ENCODE assay signal across 1 cellular context in the genomic region with DNA sequence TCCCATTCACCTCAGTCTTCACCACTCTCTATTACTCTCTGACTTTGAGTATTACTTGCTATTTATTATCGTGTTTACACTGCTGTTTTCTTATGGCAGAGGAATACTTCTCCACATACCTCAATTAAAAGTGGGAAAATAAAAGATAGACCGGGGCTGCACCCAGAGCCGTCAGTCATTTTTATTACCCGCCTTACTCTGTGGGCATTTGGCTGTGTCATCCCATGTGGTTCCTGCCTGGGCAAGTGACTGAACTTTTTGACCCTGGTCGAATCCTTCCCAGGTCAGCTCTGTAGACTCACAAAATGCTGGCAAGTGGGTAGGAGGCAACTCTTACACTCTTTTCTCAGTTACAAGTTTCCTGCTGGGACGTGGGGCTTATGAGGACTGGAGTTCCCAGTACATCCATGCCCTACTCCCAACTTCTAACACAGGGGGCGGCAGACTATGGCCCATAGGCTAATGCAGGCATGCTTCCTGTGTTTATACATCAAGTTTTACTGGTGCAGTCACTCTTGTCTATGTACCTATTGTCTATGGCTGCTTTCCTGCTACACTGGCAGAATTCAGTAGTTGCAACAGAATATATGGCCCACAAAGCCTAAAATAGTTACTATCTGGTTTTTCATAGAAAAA.
TF ChIP-seq lines count a peak whose summit lies in the region.

No MANE protein-coding gene starts in this region.

TF ChIP-seq in HCT116, 20 proteins besides CTCF, POLR2A, EP300 and RAD21:
- no peak for TF ChIP-seq ZBTB33 (IDR thresholded peaks at IDR 0.05; ENCODE audit: extremely low read depth, insufficient replicate concordance, low read length)
- TF ChIP-seq TCF7L2 (IDR thresholded peaks at IDR 0.05; ENCODE audit: borderline replicate concordance, extremely low read depth, insufficient read depth, insufficient read length) = no peak
- TF ChIP-seq CBX3 (IDR thresholded peaks at IDR 0.05; ENCODE audit: low read depth) = no peak
- TF ChIP-seq SRF (IDR thresholded peaks at IDR 0.05; ENCODE audit: low read depth) = no peak
- no peak for TF ChIP-seq SP1 (IDR thresholded peaks at IDR 0.05; ENCODE audit: low read depth)
- TF ChIP-seq EZH2 (IDR thresholded peaks at IDR 0.05) = no peak
- no peak for TF ChIP-seq YY1 (IDR thresholded peaks at IDR 0.05; ENCODE audit: extremely low read depth, insufficient replicate concordance, low read depth, low read length)
- TF ChIP-seq SIN3A (IDR thresholded peaks at IDR 0.05; ENCODE audit: low read depth) = no peak
- TF ChIP-seq MAX (IDR thresholded peaks at IDR 0.05) = no peak
- no peak for TF ChIP-seq ZFX (IDR thresholded peaks at IDR 0.05)
- no peak for TF ChIP-seq JUND (IDR thresholded peaks at IDR 0.05)
- no peak for TF ChIP-seq ELF1 (IDR thresholded peaks at IDR 0.05; ENCODE audit: borderline replicate concordance, low read depth)
- TF ChIP-seq FOSL1 (IDR thresholded peaks at IDR 0.05; ENCODE audit: low read depth) = no peak
- TF ChIP-seq EZH2phosphoT487 (IDR thresholded peaks at IDR 0.05; ENCODE audit: borderline replicate concordance) = no peak
- no peak for TF ChIP-seq CEBPB (IDR thresholded peaks at IDR 0.05; ENCODE audit: low read depth)
- TF ChIP-seq EGR1 (IDR thresholded peaks at IDR 0.05; ENCODE audit: low read depth) = no peak
- TF ChIP-seq, protein P1, sequence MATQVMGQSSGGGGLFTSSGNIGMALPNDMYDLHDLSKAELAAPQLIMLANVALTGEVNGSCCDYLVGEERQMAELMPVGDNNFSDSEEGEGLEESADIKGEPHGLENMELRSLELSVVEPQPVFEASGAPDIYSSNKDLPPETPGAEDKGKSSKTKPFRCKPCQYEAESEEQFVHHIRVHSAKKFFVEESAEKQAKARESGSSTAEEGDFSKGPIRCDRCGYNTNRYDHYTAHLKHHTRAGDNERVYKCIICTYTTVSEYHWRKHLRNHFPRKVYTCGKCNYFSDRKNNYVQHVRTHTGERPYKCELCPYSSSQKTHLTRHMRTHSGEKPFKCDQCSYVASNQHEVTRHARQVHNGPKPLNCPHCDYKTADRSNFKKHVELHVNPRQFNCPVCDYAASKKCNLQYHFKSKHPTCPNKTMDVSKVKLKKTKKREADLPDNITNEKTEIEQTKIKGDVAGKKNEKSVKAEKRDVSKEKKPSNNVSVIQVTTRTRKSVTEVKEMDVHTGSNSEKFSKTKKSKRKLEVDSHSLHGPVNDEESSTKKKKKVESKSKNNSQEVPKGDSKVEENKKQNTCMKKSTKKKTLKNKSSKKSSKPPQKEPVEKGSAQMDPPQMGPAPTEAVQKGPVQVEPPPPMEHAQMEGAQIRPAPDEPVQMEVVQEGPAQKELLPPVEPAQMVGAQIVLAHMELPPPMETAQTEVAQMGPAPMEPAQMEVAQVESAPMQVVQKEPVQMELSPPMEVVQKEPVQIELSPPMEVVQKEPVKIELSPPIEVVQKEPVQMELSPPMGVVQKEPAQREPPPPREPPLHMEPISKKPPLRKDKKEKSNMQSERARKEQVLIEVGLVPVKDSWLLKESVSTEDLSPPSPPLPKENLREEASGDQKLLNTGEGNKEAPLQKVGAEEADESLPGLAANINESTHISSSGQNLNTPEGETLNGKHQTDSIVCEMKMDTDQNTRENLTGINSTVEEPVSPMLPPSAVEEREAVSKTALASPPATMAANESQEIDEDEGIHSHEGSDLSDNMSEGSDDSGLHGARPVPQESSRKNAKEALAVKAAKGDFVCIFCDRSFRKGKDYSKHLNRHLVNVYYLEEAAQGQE (IDR thresholded peaks at IDR 0.05; ENCODE audit: low read depth) = no peak
- TF ChIP-seq POLR2AphosphoS5 (IDR thresholded peaks at IDR 0.05; ENCODE audit: low read depth, low read length) = no peak
- no peak for TF ChIP-seq ZNF274 (IDR thresholded peaks at IDR 0.05; ENCODE audit: low read depth, low read length)
- TF ChIP-seq, protein P2, sequence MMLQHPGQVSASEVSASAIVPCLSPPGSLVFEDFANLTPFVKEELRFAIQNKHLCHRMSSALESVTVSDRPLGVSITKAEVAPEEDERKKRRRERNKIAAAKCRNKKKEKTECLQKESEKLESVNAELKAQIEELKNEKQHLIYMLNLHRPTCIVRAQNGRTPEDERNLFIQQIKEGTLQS (IDR thresholded peaks at IDR 0.05) = no peak
